ENCODE assay signal across 19 cellular contexts in the genomic region with DNA sequence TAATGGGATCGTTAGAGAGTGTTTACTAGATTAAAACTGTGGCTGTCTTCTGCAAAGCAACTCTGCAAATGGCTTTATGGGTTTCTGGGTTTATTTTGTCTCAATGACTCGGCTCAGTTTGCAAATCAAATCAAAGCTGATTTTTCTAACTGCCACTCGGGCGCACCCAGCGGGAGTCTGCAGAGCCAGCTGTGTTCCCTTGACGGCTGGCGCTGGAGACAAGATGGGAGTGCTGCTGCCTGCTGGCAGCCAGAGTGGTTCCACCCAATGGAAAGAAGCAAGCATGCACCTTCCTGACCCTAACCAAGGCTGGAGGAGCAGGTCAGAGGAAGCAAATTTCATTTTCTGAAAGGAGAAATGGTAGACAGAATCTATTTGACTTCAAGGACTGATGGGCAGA.
DNase-seq lines count a peak whose midpoint lies in the region; TF ChIP-seq lines count a peak whose summit lies in the region.
"Had no signal": no experiment of that assay in that cellular context is flagged by ENCODE, and none has a peak within 500 bp of the region (broad histone marks: within the 10 kb centered on the region; RNA-seq: fewer than 3 reads in every experiment).

No MANE protein-coding gene starts in this region.

- H3K27me3 ChIP-seq in endodermal cell (ENCODE audit: control insufficient read depth, insufficient read depth, low read length, poor library complexity, severe bottlenecking) (no peaks in the 10 kb centered on the region), ovary (no peaks in the 10 kb centered on the region)
- H3K27me3 ChIP-seq: cardiac muscle cell, MG63, right atrium auricular region had no signal

- H3K9ac ChIP-seq in endodermal cell (ENCODE audit: extremely low read depth, low read length, poor library complexity, severe bottlenecking): no peak overlapping the region

- H3K9me3 ChIP-seq in endodermal cell (ENCODE audit: control insufficient read depth, low read length) (peaks cover 12% of the 10 kb centered on the region), ovary (no peaks in the 10 kb centered on the region)
- H3K9me3 ChIP-seq: MG63, right atrium auricular region, thoracic aorta had no signal

- 69 to 85% methylated on average over 5 to 7 of the region's 7 CpGs for WGBS in endodermal cell (ENCODE audit: insufficient coverage in 1 of 2, insufficient read length in 1 of 2), 2 experiments
- WGBS in ovary, 3 donors: 39 to 59% (median 49%) methylated on average over 7 of the region's 7 CpGs

- H3K27ac ChIP-seq in endodermal cell (ENCODE audit: low read depth, low read length) (no peak overlapping the region), ovary (no peak overlapping the region)
- H3K27ac ChIP-seq: cardiac muscle cell, right atrium auricular region, thoracic aorta had no signal

- no peak for TF ChIP-seq POLR2A in ovary (IDR thresholded peaks at IDR 0.05)

- H3K9me3 Mint-ChIP-seq in endodermal cell: no peaks in the 10 kb centered on the region
- H3K9me3 Mint-ChIP-seq: activated CD4-positive, alpha-beta memory T cell treated with anti-CD3 and anti-CD28 coated beads for 36 hours had no signal

- H3K4me3 Mint-ChIP-seq in endodermal cell: no peak overlapping the region
- H3K4me3 Mint-ChIP-seq: activated CD4-positive, alpha-beta memory T cell treated with anti-CD3 and anti-CD28 coated beads for 36 hours had no signal

- H3K4me3 ChIP-seq in endodermal cell (ENCODE audit: low read length) (no peak overlapping the region), ovary (no peak overlapping the region)
- H3K4me3 ChIP-seq: cardiac muscle cell, GM12878, MG63, right atrium auricular region, thoracic aorta had no signal

- TF ChIP-seq EP300 in ovary (IDR thresholded peaks at IDR 0.05): no peak

- H3K27ac Mint-ChIP-seq in endodermal cell: no peak overlapping the region
- H3K27ac Mint-ChIP-seq: activated CD4-positive, alpha-beta memory T cell treated with anti-CD3 and anti-CD28 coated beads for 36 hours had no signal

- H3K4me1 ChIP-seq in endodermal cell (ENCODE audit: control insufficient read depth, insufficient read depth, low read length) (peaks cover 7% of the 10 kb centered on the region), ovary (ENCODE audit: insufficient read depth) (no peaks in the 10 kb centered on the region)
- H3K4me1 ChIP-seq: right atrium auricular region had no signal

- H3K36me3 ChIP-seq in endodermal cell (ENCODE audit: control insufficient read depth, insufficient read depth, low read length) (no peaks in the 10 kb centered on the region), ovary (no peaks in the 10 kb centered on the region)
- H3K36me3 ChIP-seq: cardiac muscle cell, MG63, right atrium auricular region, thoracic aorta had no signal

- intact Hi-C loops in ovary (cut with DNase I): no loop called here

- TF ChIP-seq CTCF in endodermal cell (conservative IDR thresholded peaks at IDR 0.05): peak; percentile 43
- no peak for TF ChIP-seq CTCF in ovary (IDR thresholded peaks at IDR 0.05)

- DNase-seq in NCI-H748 (lab: John Stamatoyannopoulos, UW; ENCODE audit: unreplicated experiment) (peak; percentile 100), NCI-H748 treated with DMSO at 0.1 percent for 48 hours (lab: John Stamatoyannopoulos, UW) (no peak), NCI-H510A (lab: John Stamatoyannopoulos, UW) (peak; percentile 69), endodermal cell (peak; percentile 63), superior temporal gyrus (ENCODE audit: extremely low spot score) (peak; percentile 65), foreskin melanocyte (no peak), ovary (no peak)
- DNase-seq in stimulated activated CD4-positive, alpha-beta T cell treated with anti-CD3 and anti-CD28 coated beads, Interleukin-1b, Interleukin-23, amount 100 ng/mL, for 48 hours: no peak
- DNase-seq: activated CD4-positive, alpha-beta memory T cell treated with anti-CD3 and anti-CD28 coated beads for 36 hours; activated CD4-positive, CD25-positive, alpha-beta regulatory T cell; activated naive CD4-positive, alpha-beta T cell; amniotic stem cell; MG63; NCI-H2081 treated with DMSO at 0.1 percent for 48 hours; T-helper 9 cell had no signal

- peaks cover 24% of the 10 kb centered on the region for H3K27me3 Mint-ChIP-seq in endodermal cell (ENCODE audit: insufficient read depth)
- H3K27me3 Mint-ChIP-seq: activated CD4-positive, alpha-beta memory T cell treated with anti-CD3 and anti-CD28 coated beads for 36 hours had no signal

- H3K4me1 Mint-ChIP-seq in endodermal cell: peaks cover 31% of the 10 kb centered on the region

- H3K36me3 Mint-ChIP-seq in endodermal cell (ENCODE audit: low read depth): no peaks in the 10 kb centered on the region
- H3K36me3 Mint-ChIP-seq: activated CD4-positive, alpha-beta memory T cell treated with anti-CD3 and anti-CD28 coated beads for 36 hours had no signal

Comparison
In these comparisons a context has a peak if more than half of its experiments do, and no peak if none do; other contexts are left out.
1. DNase-seq: peak in NCI-H748 (single experiment), NCI-H510A (single experiment), endodermal cell (single experiment) and superior temporal gyrus (single experiment); none in NCI-H748 treated with DMSO at 0.1 percent for 48 hours (single experiment), stimulated activated CD4-positive, alpha-beta T cell treated with anti-CD3 and anti-CD28 coated beads, Interleukin-1b, Interleukin-23, amount 100 ng/mL, for 48 hours (single experiment), foreskin melanocyte (single experiment) and ovary (0 of 5).